8 cellular contexts compared by ENCODE assay signal in the genomic region with DNA sequence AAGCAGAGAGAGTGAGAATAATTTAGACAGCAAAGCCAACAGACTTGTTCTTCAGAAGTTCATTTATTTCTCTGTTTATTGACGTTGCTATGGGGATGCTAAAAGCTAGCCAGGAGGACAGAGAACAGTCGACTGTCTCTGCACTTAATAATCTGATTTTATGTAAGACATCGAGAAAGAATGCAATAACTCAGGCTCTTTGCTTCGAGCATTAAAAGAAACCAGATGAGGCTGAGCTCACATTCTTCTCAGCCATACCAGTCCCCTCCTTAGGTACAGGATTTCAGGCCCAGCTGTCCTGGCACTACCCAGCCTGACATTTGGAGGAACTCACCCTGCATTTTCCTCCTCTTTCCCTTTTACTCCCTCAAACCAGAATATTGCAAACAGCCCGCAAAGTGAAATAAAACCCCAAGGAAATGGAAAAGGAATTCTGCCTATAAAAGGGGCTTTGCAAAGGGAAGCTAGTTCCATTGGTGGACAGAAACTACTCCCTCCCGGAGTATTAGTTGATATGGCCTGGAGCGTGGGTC. TPM values are rescaled to one million over a fixed set of nuclear protein-coding genes. Genes with fewer than 3 reads are reported as not detected.
DNase-seq lines count a peak whose midpoint lies in the region; ATAC-seq and TF ChIP-seq lines count a peak whose summit lies in the region.

No MANE protein-coding gene starts in this region.

- H3K36me3 Mint-ChIP-seq in glutamatergic neuron (ENCODE audit: unreplicated experiment) (no peaks in the 10 kb centered on the region), H9 (ENCODE audit: insufficient read depth in 1 of 3, low read depth in 3 of 3) (no peaks in the 10 kb centered on the region; a peak in 1 of 7 replicates)

- H3K4me3 Mint-ChIP-seq in glutamatergic neuron (ENCODE audit: unreplicated experiment) (no peak overlapping the region), H9 (no peak overlapping the region)

- no peak overlapping the region for H3K18ac ChIP-seq in H9 (ENCODE audit: insufficient read length, low read depth, low read length)

- H3K9me3 Mint-ChIP-seq in glutamatergic neuron (ENCODE audit: unreplicated experiment) (peaks cover 3% of the 10 kb centered on the region), H9 (peaks cover 3 to 4% of the 10 kb centered on the region in 2 experiments; a peak in 3 of 5 replicates)

- H3K79me1 ChIP-seq in H9 (ENCODE audit: insufficient read depth, low read depth, low read length, poor library complexity, severe bottlenecking): no peaks in the 10 kb centered on the region

- H3K9ac ChIP-seq in subcutaneous abdominal adipose tissue (ENCODE audit: low read length in 5 of 5) (peak overlapping the region in 3 of 5 donors; percentile 21 to 63 (median 57)), H9 (ENCODE audit: extremely low read depth, insufficient read length, low read length) (no peak overlapping the region)

- TF ChIP-seq CTCF in breast epithelium (IDR thresholded peaks at IDR 0.05) (no peak), glutamatergic neuron (IDR thresholded peaks at IDR 0.05; ENCODE audit: partially characterized antibody, unreplicated experiment) (no peak), H9 (conservative IDR thresholded peaks at IDR 0.05) (no peak)

- ATAC-seq in HG03520 (IDR thresholded peaks at IDR 0.05; ENCODE audit: unreplicated experiment): no peak

- H2BK5ac ChIP-seq in H9 (ENCODE audit: insufficient read length, low read length): no peak overlapping the region

- no peaks in the 10 kb centered on the region for H4K20me1 ChIP-seq in H9 (ENCODE audit: control insufficient read depth, insufficient read depth, insufficient read length)

- H3K4ac ChIP-seq in H9 (ENCODE audit: low read depth, low read length): no peak overlapping the region

- H3K79me2 ChIP-seq in H9 (ENCODE audit: insufficient read depth, low read length): no peaks in the 10 kb centered on the region

- no peaks in the 10 kb centered on the region for H3K23me2 ChIP-seq in H9 (ENCODE audit: insufficient read length, low read depth, low read length, poor library complexity, severe bottlenecking)

- H3K4me3 ChIP-seq in breast epithelium: peak overlapping the region; percentile 5 to 55 (median 26)
- peak overlapping the region; percentile 14 to 39 (median 32) for H3K4me3 ChIP-seq in subcutaneous abdominal adipose tissue (ENCODE audit: low read depth in 1 of 5, low read length in 5 of 5)

- H4K8ac ChIP-seq in H9 (replicated peaks; ENCODE audit: insufficient read length, low read depth, low read length): no peak overlapping the region

- H3K23ac ChIP-seq in H9 (ENCODE audit: insufficient read length, low read depth, low read length): no peak overlapping the region

- no peak overlapping the region for H3K56ac ChIP-seq in H9 (ENCODE audit: insufficient read length, low read depth, low read length)

- H3K27me3 Mint-ChIP-seq in glutamatergic neuron (ENCODE audit: unreplicated experiment) (peaks cover 1% of the 10 kb centered on the region), H9 (ENCODE audit: low read depth) (no peaks in the 10 kb centered on the region)

- H2BK12ac ChIP-seq in H9 (ENCODE audit: insufficient read length, low read depth, low read length): no peak overlapping the region

- no peak overlapping the region for H3K4me2 ChIP-seq in H9 (ENCODE audit: insufficient read depth, insufficient read length, low read length)

- no peak overlapping the region for H4K91ac ChIP-seq in H9 (ENCODE audit: insufficient read length, low read depth, low read length)

- H4K5ac ChIP-seq in H9 (ENCODE audit: insufficient read length, low read depth, low read length): no peak overlapping the region

- intact Hi-C loops in breast epithelium (cut with DNase I; ENCODE audit: low total_unique reads): no loop called here

- H2AK5ac ChIP-seq in H9 (ENCODE audit: insufficient read length, low read length): no peak overlapping the region

- H3K27me3 ChIP-seq in breast epithelium (no peaks in the 10 kb centered on the region), subcutaneous abdominal adipose tissue (ENCODE audit: control insufficient read depth in 5 of 5, insufficient read depth in 4 of 5, low read length in 5 of 5) (no peaks in the 10 kb centered on the region), H9 (ENCODE audit: insufficient read depth, low read length) (no peaks in the 10 kb centered on the region)

- no peak overlapping the region for H2BK20ac ChIP-seq in H9 (ENCODE audit: low read depth, low read length, poor library complexity, severe bottlenecking)

- no CpG with 5 or more reads among the region's 7 CpGs for WGBS in H9 (ENCODE audit: extremely low coverage, insufficient read length, low lambda C conversion rate)

- H3K4me1 Mint-ChIP-seq in glutamatergic neuron (ENCODE audit: low read depth, unreplicated experiment): no peaks in the 10 kb centered on the region
- peaks cover 38% of the 10 kb centered on the region in 2 experiments for H3K4me1 Mint-ChIP-seq in H9

- H3T11ph ChIP-seq in H9 (ENCODE audit: low read length): no peak overlapping the region

- H3K4me1 ChIP-seq in breast epithelium (peaks cover 0 to 7% of the 10 kb centered on the region in 2 donors), subcutaneous abdominal adipose tissue (ENCODE audit: control insufficient read depth in 5 of 5, insufficient read depth in 5 of 5, low read length in 5 of 5) (peaks cover 0 to 32% (median 17%) of the 10 kb centered on the region in 5 donors), H9 (ENCODE audit: insufficient read depth, low read length) (peaks cover 7% of the 10 kb centered on the region; the same call in 1 of the 2 replicates)

- H3K36me3 ChIP-seq in breast epithelium (no peaks in the 10 kb centered on the region), subcutaneous abdominal adipose tissue (ENCODE audit: control insufficient read depth in 5 of 5, insufficient read depth in 5 of 5, low read length in 5 of 5) (no peaks in the 10 kb centered on the region)

- H2BK120ac ChIP-seq in H9 (ENCODE audit: low read depth, low read length, poor library complexity, severe bottlenecking): no peak overlapping the region

- no peak overlapping the region for H2BK15ac ChIP-seq in H9 (ENCODE audit: low read depth, low read length)

- H3K9me3 ChIP-seq in breast epithelium: no peaks in the 10 kb centered on the region
- H3K9me3 ChIP-seq in subcutaneous abdominal adipose tissue (ENCODE audit: control insufficient read depth in 5 of 5, low read length in 5 of 5): peaks cover 0 to under 1% (median 0%) of the 10 kb centered on the region in 5 donors
- H3K9me3 ChIP-seq in H9 (ENCODE audit: control insufficient read depth, low read depth, low read length): no peaks in the 10 kb centered on the region

- no peak for TF ChIP-seq POLR2A in breast epithelium (IDR thresholded peaks at IDR 0.05)

- H3K27ac Mint-ChIP-seq in glutamatergic neuron (ENCODE audit: unreplicated experiment) (no peak overlapping the region), H9 (no peak overlapping the region; a peak in 1 of 7 replicates)

- H2AFZ ChIP-seq in H9 (ENCODE audit: low read length): no peak overlapping the region

- DNase-seq in NCI-H2029 (lab: John Stamatoyannopoulos, UW): peak; percentile 24
- DNase-seq in breast epithelium (ENCODE audit: low spot score in 2 of 2): peak in 1 of 2 donors; percentile 60
- peak; percentile 65 for DNase-seq in kidney glomerular epithelial cell (lab: John Stamatoyannopoulos, UW)
- no peak for DNase-seq in glutamatergic neuron
- no peak for DNase-seq in NCI-H2171 (lab: John Stamatoyannopoulos, UW)
- DNase-seq in H9: no peak

- H3K27ac ChIP-seq in breast epithelium (peak overlapping the region; percentile 87), subcutaneous abdominal adipose tissue (ENCODE audit: low read depth, low read length) (peak overlapping the region; percentile 1), H9 (ENCODE audit: insufficient read length, low read depth, low read length) (no peak overlapping the region)

- H3K14ac ChIP-seq in H9 (ENCODE audit: insufficient read depth, low read length): no peak overlapping the region

RNA-seq across cellular contexts. Expression of a gene that starts 44.5 kb away (rescaled TPM):
- total RNA-seq in breast epithelium (10 to 100 TPM; 34.4 to 73.1 (median 34.7) TPM), glutamatergic neuron (ENCODE audit: unreplicated experiment) (571 TPM), H9 (2021) (510 and 515 TPM in 2 replicates)

Comparison
In these comparisons a context has a peak if more than half of its experiments do, and no peak if none do; other contexts are left out.
1. DNase-seq: peak in NCI-H2029 (single experiment) and kidney glomerular epithelial cell (single experiment); none in glutamatergic neuron (single experiment), NCI-H2171 (single experiment) and H9 (single experiment).